15 cellular contexts compared by ENCODE assay signal in the genomic region with DNA sequence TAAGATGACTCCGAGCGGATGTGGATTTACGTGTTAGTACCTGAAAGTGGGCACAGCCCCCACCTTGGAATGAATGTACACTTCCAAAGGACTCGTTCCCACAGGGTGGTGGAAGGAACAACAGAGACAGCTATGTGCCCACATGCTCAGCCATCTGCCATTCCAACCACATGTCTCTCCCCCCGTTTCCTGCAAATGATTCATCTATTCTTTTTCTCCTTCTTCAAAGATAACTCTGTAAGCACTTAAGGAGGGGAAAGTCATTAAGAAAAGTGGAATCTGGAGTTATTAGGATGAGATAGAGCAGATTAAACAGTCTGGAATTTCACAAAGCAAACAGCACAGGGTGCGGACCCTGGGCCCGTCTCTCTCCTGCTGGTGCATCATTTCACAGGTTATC. TPM values are rescaled to one million over a fixed set of nuclear protein-coding genes. Genes with fewer than 3 reads are reported as not detected.
DNase-seq lines count a peak whose midpoint lies in the region; ATAC-seq and TF ChIP-seq lines count a peak whose summit lies in the region.
"Had no signal": no experiment of that assay in that cellular context is flagged by ENCODE, and none has a peak within 500 bp of the region (broad histone marks: within the 10 kb centered on the region; RNA-seq: fewer than 3 reads in every experiment).

No MANE protein-coding gene starts in this region.

- peaks cover 2% of the 10 kb centered on the region for H3K27me3 Mint-ChIP-seq in activated naive CD4-positive, alpha-beta T cell treated with anti-CD3 and anti-CD28 coated beads for 36 hours (ENCODE audit: low read depth)

- H3K36me3 Mint-ChIP-seq in activated naive CD4-positive, alpha-beta T cell treated with anti-CD3 and anti-CD28 coated beads for 36 hours (ENCODE audit: low read depth), result no peaks in the 10 kb centered on the region

- no peak for ATAC-seq in HG02759 (IDR thresholded peaks at IDR 0.05; ENCODE audit: unreplicated experiment)

- H3K4me1 Mint-ChIP-seq in activated naive CD4-positive, alpha-beta T cell treated with anti-CD3 and anti-CD28 coated beads for 36 hours (ENCODE audit: low read depth), result peaks cover 11% of the 10 kb centered on the region

- TF ChIP-seq CTCF in fibroblast of the aortic adventitia (IDR thresholded peaks at IDR 0.05; ENCODE audit: insufficient read depth, low read length), result no peak
- TF ChIP-seq CTCF in transverse colon (IDR thresholded peaks at IDR 0.05), result no peak

- H3K4me3 Mint-ChIP-seq in activated naive CD4-positive, alpha-beta T cell treated with anti-CD3 and anti-CD28 coated beads for 36 hours, result no peak overlapping the region

- TF ChIP-seq POLR2A in transverse colon (IDR thresholded peaks at IDR 0.05), result no peak

- no peak overlapping the region for H3K27ac Mint-ChIP-seq in activated naive CD4-positive, alpha-beta T cell treated with anti-CD3 and anti-CD28 coated beads for 36 hours

- no peaks in the 10 kb centered on the region for H3K9me3 Mint-ChIP-seq in activated naive CD4-positive, alpha-beta T cell treated with anti-CD3 and anti-CD28 coated beads for 36 hours

- no peaks in the 10 kb centered on the region for H3K36me3 ChIP-seq in transverse colon
- H3K36me3 ChIP-seq: sigmoid colon had no signal

- DNase-seq in NOMO-1 treated with DMSO at 0.1 percent for 48 hours (lab: John Stamatoyannopoulos, UW; ENCODE audit: unreplicated experiment), result peak; percentile 1
- DNase-seq in NOMO-1 (lab: John Stamatoyannopoulos, UW; ENCODE audit: unreplicated experiment in 2 of 2), result no peak
- DNase-seq in SW480 (ENCODE audit: low spot score), result peak; percentile 89
- peak; percentile 80 for DNase-seq in fibroblast of the aortic adventitia (ENCODE audit: low read depth)
- DNase-seq in transverse colon, result no peak
- DNase-seq in T-helper 2 cell, result no peak
- DNase-seq in activated naive CD4-positive, alpha-beta T cell treated with anti-CD3 and anti-CD28 coated beads for 36 hours, result no peak
- DNase-seq: ACHN; activated CD4-positive, CD25-positive, alpha-beta regulatory T cell; activated gamma-delta T cell treated with Interleukin-2 at 50 U/mL for 16 hours; effector memory CD4-positive, alpha-beta T cell; NCI-H1048; NK-92 treated with Interleukin-12 subunit alpha and Interleukin-12 subunit beta, amount 100 ng/mL, for 24 hours; sigmoid colon had no signal

- H3K27ac ChIP-seq in transverse colon, result peak overlapping the region; percentile 58 to 79 (median 67)
- H3K27ac ChIP-seq: sigmoid colon had no signal

- H3K27me3 ChIP-seq in transverse colon, result no peaks in the 10 kb centered on the region
- H3K27me3 ChIP-seq: sigmoid colon had no signal

- no peaks in the 10 kb centered on the region for H3K9me3 ChIP-seq in transverse colon
- H3K9me3 ChIP-seq: sigmoid colon had no signal

- intact Hi-C loops in transverse colon (cut with DNase I; ENCODE audit: low total_unique reads), result no loop called here
- intact Hi-C loops in activated naive CD4-positive, alpha-beta T cell treated with anti-CD3 and anti-CD28 coated beads for 36 hours (cut with micrococcal nuclease), result no loop called here

- WGBS in transverse colon (ENCODE audit: low coverage in 1 of 2), 2 donors, result 73 to 85% methylated on average over 5 to 7 of the region's 7 CpGs

- no peak for TF ChIP-seq EP300 in transverse colon (IDR thresholded peaks at IDR 0.05; ENCODE audit: low read depth)

- in situ Hi-C loops in transverse colon (cut with MboI; ENCODE audit: low pct_ligation_motif_present in 1 of 4, low pct_unique_long_range_greater_than_20kb in 1 of 4, low sequenced_read_pairs in 3 of 4), result no loop called here

- H3K4me1 ChIP-seq in transverse colon, result peaks cover 18 to 68% (median 43%) of the 10 kb centered on the region in 4 donors

- H3K4me3 ChIP-seq in fibroblast of the aortic adventitia (ENCODE audit: low read depth, low read length) (no peak overlapping the region), transverse colon (no peak overlapping the region)
- H3K4me3 ChIP-seq: sigmoid colon had no signal

- CTCF ChIA-PET in activated naive CD4-positive, alpha-beta T cell treated with anti-CD3 and anti-CD28 coated beads for 36 hours (lab: Charles Lee), result interaction anchor here (0.6 kb wide), 1 partner anchor 76 kb away, joined by 4 read pairs; no protein-coding TSS in a partner anchor

RNA-seq across cellular contexts. Expression of gene DUSP6, which starts 18.5 kb away (rescaled TPM):
- 17.1 and 33.9 TPM in 2 replicates for total RNA-seq in fibroblast of the aortic adventitia (ENCODE audit: low replicate concordance)
- total RNA-seq in transverse colon, result 10 to 100 TPM; 22.9 to 83.4 (median 53.2) TPM
- 10 to 100 TPM; 24.8 to 26.1 TPM for total RNA-seq in activated naive CD4-positive, alpha-beta T cell treated with anti-CD3 and anti-CD28 coated beads for 36 hours

Comparison
In these comparisons a context has a peak if more than half of its experiments do, and no peak if none do; other contexts are left out.
1. DNase-seq: peak in NOMO-1 treated with DMSO at 0.1 percent for 48 hours (single experiment), SW480 (single experiment) and fibroblast of the aortic adventitia (single experiment); none in NOMO-1 (0 of 2), transverse colon (single experiment), T-helper 2 cell (0 of 5) and activated naive CD4-positive, alpha-beta T cell treated with anti-CD3 and anti-CD28 coated beads for 36 hours (single experiment).